ENCODE assay signal across 1 cellular context in the genomic region with DNA sequence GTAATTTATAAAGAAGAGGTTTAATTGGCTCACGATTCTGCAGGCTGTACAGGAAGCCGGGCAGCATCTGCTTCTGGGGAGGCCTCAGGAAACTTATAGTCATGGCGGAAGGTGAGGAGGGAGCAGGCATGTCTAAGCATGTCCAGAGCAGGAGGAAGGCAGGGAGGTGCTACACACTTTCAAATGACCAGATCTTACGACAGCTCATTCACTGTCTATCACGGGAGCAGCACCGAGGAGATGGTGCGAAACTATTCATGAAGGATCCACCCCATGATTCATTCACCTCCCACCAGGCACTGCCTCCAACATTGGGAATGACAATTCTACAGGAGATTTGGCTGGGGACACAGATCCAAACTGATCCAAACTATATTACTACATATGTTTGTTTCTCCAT.
TF ChIP-seq lines count a peak whose summit lies in the region.

No MANE protein-coding gene starts in this region.

TF ChIP-seq in GM23338, 12 proteins besides CTCF, POLR2A, EP300 and RAD21 (continued from another document):
- TF ChIP-seq, protein P1, sequence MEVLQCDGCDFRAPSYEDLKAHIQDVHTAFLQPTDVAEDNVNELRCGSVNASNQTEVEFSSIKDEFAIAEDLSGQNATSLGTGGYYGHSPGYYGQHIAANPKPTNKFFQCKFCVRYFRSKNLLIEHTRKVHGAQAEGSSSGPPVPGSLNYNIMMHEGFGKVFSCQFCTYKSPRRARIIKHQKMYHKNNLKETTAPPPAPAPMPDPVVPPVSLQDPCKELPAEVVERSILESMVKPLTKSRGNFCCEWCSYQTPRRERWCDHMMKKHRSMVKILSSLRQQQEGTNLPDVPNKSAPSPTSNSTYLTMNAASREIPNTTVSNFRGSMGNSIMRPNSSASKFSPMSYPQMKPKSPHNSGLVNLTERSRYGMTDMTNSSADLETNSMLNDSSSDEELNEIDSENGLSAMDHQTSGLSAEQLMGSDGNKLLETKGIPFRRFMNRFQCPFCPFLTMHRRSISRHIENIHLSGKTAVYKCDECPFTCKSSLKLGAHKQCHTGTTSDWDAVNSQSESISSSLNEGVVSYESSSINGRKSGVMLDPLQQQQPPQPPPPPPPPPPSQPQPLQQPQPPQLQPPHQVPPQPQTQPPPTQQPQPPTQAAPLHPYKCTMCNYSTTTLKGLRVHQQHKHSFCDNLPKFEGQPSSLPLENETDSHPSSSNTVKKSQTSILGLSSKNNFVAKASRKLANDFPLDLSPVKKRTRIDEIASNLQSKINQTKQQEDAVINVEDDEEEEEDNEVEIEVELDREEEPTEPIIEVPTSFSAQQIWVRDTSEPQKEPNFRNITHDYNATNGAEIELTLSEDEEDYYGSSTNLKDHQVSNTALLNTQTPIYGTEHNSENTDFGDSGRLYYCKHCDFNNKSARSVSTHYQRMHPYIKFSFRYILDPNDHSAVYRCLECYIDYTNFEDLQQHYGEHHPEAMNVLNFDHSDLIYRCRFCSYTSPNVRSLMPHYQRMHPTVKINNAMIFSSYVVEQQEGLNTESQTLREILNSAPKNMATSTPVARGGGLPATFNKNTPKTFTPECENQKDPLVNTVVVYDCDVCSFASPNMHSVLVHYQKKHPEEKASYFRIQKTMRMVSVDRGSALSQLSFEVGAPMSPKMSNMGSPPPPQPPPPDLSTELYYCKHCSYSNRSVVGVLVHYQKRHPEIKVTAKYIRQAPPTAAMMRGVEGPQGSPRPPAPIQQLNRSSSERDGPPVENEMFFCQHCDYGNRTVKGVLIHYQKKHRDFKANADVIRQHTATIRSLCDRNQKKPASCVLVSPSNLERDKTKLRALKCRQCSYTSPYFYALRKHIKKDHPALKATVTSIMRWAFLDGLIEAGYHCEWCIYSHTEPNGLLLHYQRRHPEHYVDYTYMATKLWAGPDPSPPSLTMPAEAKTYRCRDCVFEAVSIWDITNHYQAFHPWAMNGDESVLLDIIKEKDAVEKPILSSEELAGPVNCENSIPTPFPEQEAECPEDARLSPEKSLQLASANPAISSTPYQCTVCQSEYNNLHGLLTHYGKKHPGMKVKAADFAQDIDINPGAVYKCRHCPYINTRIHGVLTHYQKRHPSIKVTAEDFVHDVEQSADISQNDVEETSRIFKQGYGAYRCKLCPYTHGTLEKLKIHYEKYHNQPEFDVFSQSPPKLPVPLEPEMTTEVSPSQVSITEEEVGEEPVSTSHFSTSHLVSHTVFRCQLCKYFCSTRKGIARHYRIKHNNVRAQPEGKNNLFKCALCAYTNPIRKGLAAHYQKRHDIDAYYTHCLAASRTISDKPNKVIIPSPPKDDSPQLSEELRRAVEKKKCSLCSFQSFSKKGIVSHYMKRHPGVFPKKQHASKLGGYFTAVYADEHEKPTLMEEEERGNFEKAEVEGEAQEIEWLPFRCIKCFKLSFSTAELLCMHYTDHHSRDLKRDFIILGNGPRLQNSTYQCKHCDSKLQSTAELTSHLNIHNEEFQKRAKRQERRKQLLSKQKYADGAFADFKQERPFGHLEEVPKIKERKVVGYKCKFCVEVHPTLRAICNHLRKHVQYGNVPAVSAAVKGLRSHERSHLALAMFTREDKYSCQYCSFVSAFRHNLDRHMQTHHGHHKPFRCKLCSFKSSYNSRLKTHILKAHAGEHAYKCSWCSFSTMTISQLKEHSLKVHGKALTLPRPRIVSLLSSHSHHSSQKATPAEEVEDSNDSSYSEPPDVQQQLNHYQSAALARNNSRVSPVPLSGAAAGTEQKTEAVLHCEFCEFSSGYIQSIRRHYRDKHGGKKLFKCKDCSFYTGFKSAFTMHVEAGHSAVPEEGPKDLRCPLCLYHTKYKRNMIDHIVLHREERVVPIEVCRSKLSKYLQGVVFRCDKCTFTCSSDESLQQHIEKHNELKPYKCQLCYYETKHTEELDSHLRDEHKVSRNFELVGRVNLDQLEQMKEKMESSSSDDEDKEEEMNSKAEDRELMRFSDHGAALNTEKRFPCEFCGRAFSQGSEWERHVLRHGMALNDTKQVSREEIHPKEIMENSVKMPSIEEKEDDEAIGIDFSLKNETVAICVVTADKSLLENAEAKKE (CRISPR knock-in tag; IDR thresholded peaks at IDR 0.05), result no peak
- TF ChIP-seq NANOG (IDR thresholded peaks at IDR 0.05; ENCODE audit: borderline replicate concordance) (no peak), CREB1 (CRISPR knock-in tag; IDR thresholded peaks at IDR 0.05; ENCODE audit: low read depth) (no peak), EZH2phosphoT487 (IDR thresholded peaks at IDR 0.05; ENCODE audit: unreplicated experiment) (no peak), ZNF331 (CRISPR knock-in tag; IDR thresholded peaks at IDR 0.05; ENCODE audit: low read depth) (no peak), STAT1 (IDR thresholded peaks at IDR 0.05; ENCODE audit: unreplicated experiment) (no peak), POLR2AphosphoS5 (IDR thresholded peaks at IDR 0.05; ENCODE audit: low read depth) (no peak)
- TF ChIP-seq, protein P2, sequence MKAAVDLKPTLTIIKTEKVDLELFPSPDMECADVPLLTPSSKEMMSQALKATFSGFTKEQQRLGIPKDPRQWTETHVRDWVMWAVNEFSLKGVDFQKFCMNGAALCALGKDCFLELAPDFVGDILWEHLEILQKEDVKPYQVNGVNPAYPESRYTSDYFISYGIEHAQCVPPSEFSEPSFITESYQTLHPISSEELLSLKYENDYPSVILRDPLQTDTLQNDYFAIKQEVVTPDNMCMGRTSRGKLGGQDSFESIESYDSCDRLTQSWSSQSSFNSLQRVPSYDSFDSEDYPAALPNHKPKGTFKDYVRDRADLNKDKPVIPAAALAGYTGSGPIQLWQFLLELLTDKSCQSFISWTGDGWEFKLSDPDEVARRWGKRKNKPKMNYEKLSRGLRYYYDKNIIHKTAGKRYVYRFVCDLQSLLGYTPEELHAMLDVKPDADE (IDR thresholded peaks at IDR 0.05), result no peak
TF ChIP-seq in GM23338: peak in this region for 0.
